In the genomic region with DNA sequence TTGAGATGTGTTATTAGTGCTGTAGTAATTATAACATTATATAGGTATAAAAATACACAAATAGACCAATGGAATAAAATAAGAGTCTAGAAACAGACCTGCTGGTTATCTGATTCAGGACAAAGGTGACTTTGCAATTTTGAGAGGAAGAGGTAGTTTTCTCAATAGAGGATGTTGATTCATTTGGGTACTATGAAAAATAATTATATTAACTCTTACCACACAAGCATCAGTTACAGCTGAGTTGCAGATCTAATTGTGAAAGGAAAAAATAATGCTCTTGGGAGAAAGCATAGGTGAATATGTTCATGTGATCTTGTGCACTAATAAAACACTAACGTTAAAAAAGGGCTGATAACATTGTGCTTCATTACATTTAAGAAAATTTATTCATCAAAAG, we compare ENCODE assay signal across 24 cellular contexts.
DNase-seq lines count a peak whose midpoint lies in the region; ATAC-seq lines count a peak whose summit lies in the region.
"Had no signal": no experiment of that assay in that cellular context is flagged by ENCODE, and none has a peak within 500 bp of the region (broad histone marks: within the 10 kb centered on the region; RNA-seq: fewer than 3 reads in every experiment).

No MANE protein-coding gene starts in this region.

- H3K36me3 Mint-ChIP-seq in effector memory CD8-positive, alpha-beta T cell (ENCODE audit: insufficient read depth), result no peaks in the 10 kb centered on the region
- peaks cover 0 to 14% (median 3%) of the 10 kb centered on the region in 3 donors for H3K36me3 Mint-ChIP-seq in immature natural killer cell
- H3K36me3 Mint-ChIP-seq in activated naive CD4-positive, alpha-beta T cell treated with anti-CD3 and anti-CD28 coated beads for 36 hours (ENCODE audit: low read depth), result peaks cover 3% of the 10 kb centered on the region

- H3K9me3 Mint-ChIP-seq in effector memory CD8-positive, alpha-beta T cell, result no peaks in the 10 kb centered on the region
- H3K9me3 Mint-ChIP-seq in immature natural killer cell, result no peaks in the 10 kb centered on the region
- H3K9me3 Mint-ChIP-seq in activated naive CD4-positive, alpha-beta T cell treated with anti-CD3 and anti-CD28 coated beads for 36 hours, result no peaks in the 10 kb centered on the region
- H3K9me3 Mint-ChIP-seq: nephron progenitor cell had no signal

- H3K4me3 Mint-ChIP-seq in effector memory CD8-positive, alpha-beta T cell, result no peak overlapping the region
- no peak overlapping the region for H3K4me3 Mint-ChIP-seq in immature natural killer cell
- no peak overlapping the region for H3K4me3 Mint-ChIP-seq in activated naive CD4-positive, alpha-beta T cell treated with anti-CD3 and anti-CD28 coated beads for 36 hours
- H3K4me3 Mint-ChIP-seq: nephron progenitor cell had no signal

- H3K27ac ChIP-seq in SK-N-MC, result peak overlapping the region; percentile 58
- H3K27ac ChIP-seq: SJCRH30, suprapubic skin had no signal

- no peaks in the 10 kb centered on the region for H3K36me3 ChIP-seq in SK-N-MC (ENCODE audit: insufficient read depth, low read length)
- H3K36me3 ChIP-seq: suprapubic skin had no signal

- H3K4me1 Mint-ChIP-seq in effector memory CD8-positive, alpha-beta T cell (ENCODE audit: low read depth in 2 of 2), result no peaks in the 10 kb centered on the region
- no peaks in the 10 kb centered on the region for H3K4me1 Mint-ChIP-seq in immature natural killer cell
- H3K4me1 Mint-ChIP-seq in activated naive CD4-positive, alpha-beta T cell treated with anti-CD3 and anti-CD28 coated beads for 36 hours (ENCODE audit: low read depth), result peaks cover 5% of the 10 kb centered on the region

- no peak overlapping the region for H3K4me3 ChIP-seq in SK-N-MC
- H3K4me3 ChIP-seq: SJCRH30, suprapubic skin had no signal

- DNase-seq in SK-N-MC (ENCODE audit: low read depth, low spot score), result no peak
- DNase-seq in effector memory CD8-positive, alpha-beta T cell, result no peak
- no peak for DNase-seq in immature natural killer cell
- DNase-seq in stimulated activated CD4-positive, alpha-beta T cell treated with anti-CD3 and anti-CD28 coated beads, Interleukin-2, amount 100 ng/mL, for 24 hours, result no peak
- no peak for DNase-seq in activated naive CD4-positive, alpha-beta T cell treated with anti-CD3 and anti-CD28 coated beads for 36 hours
- DNase-seq: activated CD4-positive, CD25-positive, alpha-beta regulatory T cell; activated CD8-positive, alpha-beta memory T cell treated with anti-CD3 and anti-CD28 coated beads for 24 hours; COR-L47; dermis blood vessel endothelial cell; foreskin melanocyte; KG1; midbrain; NCI-H1092 treated with DMSO at 0.1 percent for 48 hours; NCI-H524 treated with DMSO at 0.1 percent for 48 hours; nephron progenitor cell; SJCRH30; small intestine had no signal

- no peak overlapping the region for H3K9ac ChIP-seq in SK-N-MC (ENCODE audit: insufficient read length)

- H3K27me3 Mint-ChIP-seq in effector memory CD8-positive, alpha-beta T cell, result no peaks in the 10 kb centered on the region
- H3K27me3 Mint-ChIP-seq in immature natural killer cell (ENCODE audit: low read depth in 3 of 3), result peaks cover 0 to 2% (median 2%) of the 10 kb centered on the region in 3 donors
- H3K27me3 Mint-ChIP-seq in activated naive CD4-positive, alpha-beta T cell treated with anti-CD3 and anti-CD28 coated beads for 36 hours (ENCODE audit: low read depth), result no peaks in the 10 kb centered on the region
- H3K27me3 Mint-ChIP-seq: progenitor cell of endocrine pancreas had no signal

- intact Hi-C loops in activated naive CD4-positive, alpha-beta T cell treated with anti-CD3 and anti-CD28 coated beads for 36 hours (cut with micrococcal nuclease), result no loop called here

- CTCF ChIA-PET in activated naive CD4-positive, alpha-beta T cell treated with anti-CD3 and anti-CD28 coated beads for 36 hours (lab: Charles Lee), result no interaction called here

- no peaks in the 10 kb centered on the region for H3K9me3 ChIP-seq in SK-N-MC (ENCODE audit: low read depth, low read length)
- H3K9me3 ChIP-seq: SJCRH30, suprapubic skin had no signal

- peak; percentile 36 for ATAC-seq in GM18519 (IDR thresholded peaks at IDR 0.05; ENCODE audit: low FRiP score, unreplicated experiment)
- ATAC-seq in GM19455 (IDR thresholded peaks at IDR 0.05; ENCODE audit: unreplicated experiment), result peak; percentile 42
- ATAC-seq in HG03378 (IDR thresholded peaks at IDR 0.05; ENCODE audit: unreplicated experiment), result peak; percentile 68
- no peak for ATAC-seq in effector memory CD8-positive, alpha-beta T cell (replicated peaks)
- ATAC-seq: HCT116, left lobe of liver had no signal

- H3K27ac Mint-ChIP-seq in effector memory CD8-positive, alpha-beta T cell, result no peak overlapping the region
- H3K27ac Mint-ChIP-seq in immature natural killer cell, result no peak overlapping the region
- no peak overlapping the region for H3K27ac Mint-ChIP-seq in activated naive CD4-positive, alpha-beta T cell treated with anti-CD3 and anti-CD28 coated beads for 36 hours
- H3K27ac Mint-ChIP-seq: nephron progenitor cell, progenitor cell of endocrine pancreas had no signal
